ENCODE assay signal across 25 cellular contexts in genomic region chr10:128325788-128326187, GRCh38.
"Had no signal": no experiment of that assay in that cellular context is flagged by ENCODE, and none has a peak within 500 bp of the region (broad histone marks: within the 10 kb centered on the region; RNA-seq: fewer than 3 reads in every experiment).

No MANE protein-coding gene starts in this region.

- H3K27me3 ChIP-seq: SJSA1 had no signal

- H3K36me3 ChIP-seq: SJSA1 had no signal

- H3K4me3 ChIP-seq: K562, SJSA1, SK-N-MC had no signal

- ATAC-seq: K562 had no signal

- DNase-seq: NCI-H1092, NCI-H1105 treated with DMSO at 0.1 percent for 48 hours, NCI-H1417 treated with DMSO at 0.1 percent for 48 hours, NCI-H146, NCI-H1694 treated with DMSO at 0.1 percent for 48 hours, NCI-H2029, NCI-H2081 treated with DMSO at 0.1 percent for 48 hours, NCI-H2171, NCI-H226, NCI-H446, NCI-H510A, NCI-H524 treated with DMSO at 0.1 percent for 48 hours, NCI-H69, NCI-H774, Right ventricle myocardium superior, RPMI8226, SIG-M5 had no signal

- FAIRE-seq: HTR-8/SVneo, K562, RCC 7860 had no signal

- H3K4me3 Mint-ChIP-seq: IgD-negative memory B cell had no signal

- H3K9ac ChIP-seq: KMS-11 had no signal

- H3K27ac Mint-ChIP-seq: IgD-negative memory B cell had no signal

- H3K36me3 Mint-ChIP-seq: IgD-negative memory B cell had no signal

- H3K4me1 ChIP-seq: SJSA1 had no signal

- H3K4me2 ChIP-seq: KMS-11 had no signal

- H3K27me3 Mint-ChIP-seq: IgD-negative memory B cell had no signal

- H3K27ac ChIP-seq: HL-60, KMS-11, SJSA1, SK-N-MC had no signal
